In the genomic region with DNA sequence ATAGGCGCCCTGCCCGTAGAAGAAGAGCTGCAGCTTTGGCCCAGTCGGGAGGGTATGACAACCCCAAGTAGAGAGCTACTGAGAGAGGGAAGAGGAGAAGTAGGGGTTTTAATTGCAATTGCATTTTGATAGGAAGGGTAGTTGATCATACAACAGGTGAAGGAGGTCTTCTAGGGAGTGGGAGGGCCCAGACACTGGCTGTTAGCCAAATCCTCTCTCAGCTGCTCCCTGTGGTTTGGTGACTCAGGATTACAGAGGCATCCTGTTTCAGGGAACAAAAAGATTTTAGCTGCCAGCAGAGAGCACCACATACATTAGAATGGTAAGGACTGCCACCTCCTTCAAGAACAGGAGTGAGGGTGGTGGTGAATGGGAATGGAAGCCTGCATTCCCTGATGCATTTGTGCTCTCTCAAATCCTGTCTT, we compare ENCODE assay signal across 1 cellular context.
A peak's percentile ranks its signal among the peaks of the same experiment; 100 is the strongest.
TF ChIP-seq lines count a peak whose summit lies in the region.

No MANE protein-coding gene starts in this region.

TF ChIP-seq in HEK293, 187 proteins besides CTCF, POLR2A, EP300 and RAD21 (continued from another document):
- TF ChIP-seq, protein P1, sequence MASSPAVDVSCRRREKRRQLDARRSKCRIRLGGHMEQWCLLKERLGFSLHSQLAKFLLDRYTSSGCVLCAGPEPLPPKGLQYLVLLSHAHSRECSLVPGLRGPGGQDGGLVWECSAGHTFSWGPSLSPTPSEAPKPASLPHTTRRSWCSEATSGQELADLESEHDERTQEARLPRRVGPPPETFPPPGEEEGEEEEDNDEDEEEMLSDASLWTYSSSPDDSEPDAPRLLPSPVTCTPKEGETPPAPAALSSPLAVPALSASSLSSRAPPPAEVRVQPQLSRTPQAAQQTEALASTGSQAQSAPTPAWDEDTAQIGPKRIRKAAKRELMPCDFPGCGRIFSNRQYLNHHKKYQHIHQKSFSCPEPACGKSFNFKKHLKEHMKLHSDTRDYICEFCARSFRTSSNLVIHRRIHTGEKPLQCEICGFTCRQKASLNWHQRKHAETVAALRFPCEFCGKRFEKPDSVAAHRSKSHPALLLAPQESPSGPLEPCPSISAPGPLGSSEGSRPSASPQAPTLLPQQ (tag by site-specific recombination; IDR thresholded peaks at IDR 0.05) = peak; percentile 41; the same call in 1 of the 2 replicates
- no peak for TF ChIP-seq ZNF211 (tag by site-specific recombination; IDR thresholded peaks at IDR 0.05; ENCODE audit: low read depth)
- TF ChIP-seq ZNF585B (tag by site-specific recombination; IDR thresholded peaks at IDR 0.05) = no peak
- TF ChIP-seq KLF9 (tag by site-specific recombination; IDR thresholded peaks at IDR 0.05; ENCODE audit: low read depth) = peak; percentile 40; the same call in 1 of the 2 replicates
- TF ChIP-seq OVOL3 (tag by site-specific recombination; IDR thresholded peaks at IDR 0.05) = no peak
- no peak for TF ChIP-seq ZNF560 (tag by site-specific recombination; IDR thresholded peaks at IDR 0.05; ENCODE audit: borderline replicate concordance)
- TF ChIP-seq HOXD13 (CRISPR knock-in tag; IDR thresholded peaks at IDR 0.05; ENCODE audit: borderline replicate concordance) = no peak
- TF ChIP-seq SP3 (tag by site-specific recombination; IDR thresholded peaks at IDR 0.05) = peak; percentile 29; the same call in 1 of the 2 replicates
- peak; percentile 80 for TF ChIP-seq ZNF660 (tag by site-specific recombination; IDR thresholded peaks at IDR 0.05)
- TF ChIP-seq ZNF302 (tag by site-specific recombination; IDR thresholded peaks at IDR 0.05; ENCODE audit: low read depth) = no peak
- no peak for TF ChIP-seq ZNF777 (tag by site-specific recombination; IDR thresholded peaks at IDR 0.05; ENCODE audit: borderline replicate concordance)
- TF ChIP-seq, protein P2, sequence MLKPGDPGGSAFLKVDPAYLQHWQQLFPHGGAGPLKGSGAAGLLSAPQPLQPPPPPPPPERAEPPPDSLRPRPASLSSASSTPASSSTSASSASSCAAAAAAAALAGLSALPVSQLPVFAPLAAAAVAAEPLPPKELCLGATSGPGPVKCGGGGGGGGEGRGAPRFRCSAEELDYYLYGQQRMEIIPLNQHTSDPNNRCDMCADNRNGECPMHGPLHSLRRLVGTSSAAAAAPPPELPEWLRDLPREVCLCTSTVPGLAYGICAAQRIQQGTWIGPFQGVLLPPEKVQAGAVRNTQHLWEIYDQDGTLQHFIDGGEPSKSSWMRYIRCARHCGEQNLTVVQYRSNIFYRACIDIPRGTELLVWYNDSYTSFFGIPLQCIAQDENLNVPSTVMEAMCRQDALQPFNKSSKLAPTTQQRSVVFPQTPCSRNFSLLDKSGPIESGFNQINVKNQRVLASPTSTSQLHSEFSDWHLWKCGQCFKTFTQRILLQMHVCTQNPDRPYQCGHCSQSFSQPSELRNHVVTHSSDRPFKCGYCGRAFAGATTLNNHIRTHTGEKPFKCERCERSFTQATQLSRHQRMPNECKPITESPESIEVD (tag by site-specific recombination; IDR thresholded peaks at IDR 0.05) = no peak
- TF ChIP-seq ZNF596 (tag by site-specific recombination; IDR thresholded peaks at IDR 0.05) = no peak
- TF ChIP-seq, protein P3, sequence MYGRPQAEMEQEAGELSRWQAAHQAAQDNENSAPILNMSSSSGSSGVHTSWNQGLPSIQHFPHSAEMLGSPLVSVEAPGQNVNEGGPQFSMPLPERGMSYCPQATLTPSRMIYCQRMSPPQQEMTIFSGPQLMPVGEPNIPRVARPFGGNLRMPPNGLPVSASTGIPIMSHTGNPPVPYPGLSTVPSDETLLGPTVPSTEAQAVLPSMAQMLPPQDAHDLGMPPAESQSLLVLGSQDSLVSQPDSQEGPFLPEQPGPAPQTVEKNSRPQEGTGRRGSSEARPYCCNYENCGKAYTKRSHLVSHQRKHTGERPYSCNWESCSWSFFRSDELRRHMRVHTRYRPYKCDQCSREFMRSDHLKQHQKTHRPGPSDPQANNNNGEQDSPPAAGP (tag by site-specific recombination; IDR thresholded peaks at IDR 0.05) = no peak
- TF ChIP-seq ZNF366 (tag by site-specific recombination; conservative IDR thresholded peaks at IDR 0.05) = no peak
- no peak for TF ChIP-seq ZNF792 (tag by site-specific recombination; IDR thresholded peaks at IDR 0.05)
- no peak for TF ChIP-seq ZBTB20 (tag by site-specific recombination; IDR thresholded peaks at IDR 0.05)
- TF ChIP-seq ZNF558 (tag by site-specific recombination; IDR thresholded peaks at IDR 0.05) = no peak
- TF ChIP-seq, protein P4, sequence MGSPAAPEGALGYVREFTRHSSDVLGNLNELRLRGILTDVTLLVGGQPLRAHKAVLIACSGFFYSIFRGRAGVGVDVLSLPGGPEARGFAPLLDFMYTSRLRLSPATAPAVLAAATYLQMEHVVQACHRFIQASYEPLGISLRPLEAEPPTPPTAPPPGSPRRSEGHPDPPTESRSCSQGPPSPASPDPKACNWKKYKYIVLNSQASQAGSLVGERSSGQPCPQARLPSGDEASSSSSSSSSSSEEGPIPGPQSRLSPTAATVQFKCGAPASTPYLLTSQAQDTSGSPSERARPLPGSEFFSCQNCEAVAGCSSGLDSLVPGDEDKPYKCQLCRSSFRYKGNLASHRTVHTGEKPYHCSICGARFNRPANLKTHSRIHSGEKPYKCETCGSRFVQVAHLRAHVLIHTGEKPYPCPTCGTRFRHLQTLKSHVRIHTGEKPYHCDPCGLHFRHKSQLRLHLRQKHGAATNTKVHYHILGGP (tag by site-specific recombination; IDR thresholded peaks at IDR 0.05) = no peak
- TF ChIP-seq, protein P5, sequence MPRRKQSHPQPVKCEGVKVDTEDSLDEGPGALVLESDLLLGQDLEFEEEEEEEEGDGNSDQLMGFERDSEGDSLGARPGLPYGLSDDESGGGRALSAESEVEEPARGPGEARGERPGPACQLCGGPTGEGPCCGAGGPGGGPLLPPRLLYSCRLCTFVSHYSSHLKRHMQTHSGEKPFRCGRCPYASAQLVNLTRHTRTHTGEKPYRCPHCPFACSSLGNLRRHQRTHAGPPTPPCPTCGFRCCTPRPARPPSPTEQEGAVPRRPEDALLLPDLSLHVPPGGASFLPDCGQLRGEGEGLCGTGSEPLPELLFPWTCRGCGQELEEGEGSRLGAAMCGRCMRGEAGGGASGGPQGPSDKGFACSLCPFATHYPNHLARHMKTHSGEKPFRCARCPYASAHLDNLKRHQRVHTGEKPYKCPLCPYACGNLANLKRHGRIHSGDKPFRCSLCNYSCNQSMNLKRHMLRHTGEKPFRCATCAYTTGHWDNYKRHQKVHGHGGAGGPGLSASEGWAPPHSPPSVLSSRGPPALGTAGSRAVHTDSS (tag by site-specific recombination; IDR thresholded peaks at IDR 0.05) = no peak
- no peak for TF ChIP-seq ZNF214 (tag by site-specific recombination; IDR thresholded peaks at IDR 0.05; ENCODE audit: borderline replicate concordance)
- TF ChIP-seq, protein P6, sequence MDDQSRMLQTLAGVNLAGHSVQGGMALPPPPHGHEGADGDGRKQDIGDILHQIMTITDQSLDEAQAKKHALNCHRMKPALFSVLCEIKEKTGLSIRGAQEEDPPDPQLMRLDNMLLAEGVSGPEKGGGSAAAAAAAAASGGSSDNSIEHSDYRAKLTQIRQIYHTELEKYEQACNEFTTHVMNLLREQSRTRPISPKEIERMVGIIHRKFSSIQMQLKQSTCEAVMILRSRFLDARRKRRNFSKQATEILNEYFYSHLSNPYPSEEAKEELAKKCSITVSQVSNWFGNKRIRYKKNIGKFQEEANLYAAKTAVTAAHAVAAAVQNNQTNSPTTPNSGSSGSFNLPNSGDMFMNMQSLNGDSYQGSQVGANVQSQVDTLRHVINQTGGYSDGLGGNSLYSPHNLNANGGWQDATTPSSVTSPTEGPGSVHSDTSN (CRISPR knock-in tag; IDR thresholded peaks at IDR 0.05) = no peak
- no peak for TF ChIP-seq ZSCAN16 (tag by site-specific recombination; IDR thresholded peaks at IDR 0.05)
- TF ChIP-seq ZNF335 (tag by site-specific recombination; conservative IDR thresholded peaks at IDR 0.05) = no peak; the same call in 1 of the 2 replicates
- no peak for TF ChIP-seq ZNF175 (tag by site-specific recombination; IDR thresholded peaks at IDR 0.05)
- no peak for TF ChIP-seq ZNF114 (tag by site-specific recombination; IDR thresholded peaks at IDR 0.05)
- TF ChIP-seq ZNF529 (tag by site-specific recombination; IDR thresholded peaks at IDR 0.05; ENCODE audit: insufficient replicate concordance) = no peak
- no peak for TF ChIP-seq ZBTB8A (tag by site-specific recombination; IDR thresholded peaks at IDR 0.05)
- TF ChIP-seq, protein P7, sequence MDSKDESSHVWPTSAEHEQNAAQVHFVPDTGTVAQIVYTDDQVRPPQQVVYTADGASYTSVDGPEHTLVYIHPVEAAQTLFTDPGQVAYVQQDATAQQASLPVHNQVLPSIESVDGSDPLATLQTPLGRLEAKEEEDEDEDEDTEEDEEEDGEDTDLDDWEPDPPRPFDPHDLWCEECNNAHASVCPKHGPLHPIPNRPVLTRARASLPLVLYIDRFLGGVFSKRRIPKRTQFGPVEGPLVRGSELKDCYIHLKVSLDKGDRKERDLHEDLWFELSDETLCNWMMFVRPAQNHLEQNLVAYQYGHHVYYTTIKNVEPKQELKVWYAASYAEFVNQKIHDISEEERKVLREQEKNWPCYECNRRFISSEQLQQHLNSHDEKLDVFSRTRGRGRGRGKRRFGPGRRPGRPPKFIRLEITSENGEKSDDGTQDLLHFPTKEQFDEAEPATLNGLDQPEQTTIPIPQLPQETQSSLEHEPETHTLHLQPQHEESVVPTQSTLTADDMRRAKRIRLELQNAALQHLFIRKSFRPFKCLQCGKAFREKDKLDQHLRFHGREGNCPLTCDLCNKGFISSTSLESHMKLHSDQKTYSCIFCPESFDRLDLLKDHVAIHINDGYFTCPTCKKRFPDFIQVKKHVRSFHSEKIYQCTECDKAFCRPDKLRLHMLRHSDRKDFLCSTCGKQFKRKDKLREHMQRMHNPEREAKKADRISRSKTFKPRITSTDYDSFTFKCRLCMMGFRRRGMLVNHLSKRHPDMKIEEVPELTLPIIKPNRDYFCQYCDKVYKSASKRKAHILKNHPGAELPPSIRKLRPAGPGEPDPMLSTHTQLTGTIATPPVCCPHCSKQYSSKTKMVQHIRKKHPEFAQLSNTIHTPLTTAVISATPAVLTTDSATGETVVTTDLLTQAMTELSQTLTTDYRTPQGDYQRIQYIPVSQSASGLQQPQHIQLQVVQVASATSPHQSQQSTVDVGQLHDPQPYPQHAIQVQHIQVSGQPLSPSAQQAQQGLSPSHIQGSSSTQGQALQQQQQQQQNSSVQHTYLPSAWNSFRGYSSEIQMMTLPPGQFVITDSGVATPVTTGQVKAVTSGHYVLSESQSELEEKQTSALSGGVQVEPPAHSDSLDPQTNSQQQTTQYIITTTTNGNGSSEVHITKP (tag by site-specific recombination; IDR thresholded peaks at IDR 0.05) = no peak; the same call in 1 of the 2 replicates
- TF ChIP-seq ZNF433 (tag by site-specific recombination; IDR thresholded peaks at IDR 0.05; ENCODE audit: low read depth) = no peak
- TF ChIP-seq ZNF629 (tag by site-specific recombination; IDR thresholded peaks at IDR 0.05) = 0 out of 2 replicates have a peak, but pooled peaks have one; percentile 36
- TF ChIP-seq SCRT2 (tag by site-specific recombination; IDR thresholded peaks at IDR 0.05) = peak; percentile 91
- peak; percentile 53; the same call in 1 of the 2 replicates for TF ChIP-seq ZNF2 (tag by site-specific recombination; IDR thresholded peaks at IDR 0.05)
TF ChIP-seq in HEK293: peak in this region for 21.
